11 cellular contexts compared by ENCODE assay signal in genomic region chr15:62446984-62447383, GRCh38.
"Had no signal": no experiment of that assay in that cellular context is flagged by ENCODE, and none has a peak within 500 bp of the region (broad histone marks: within the 10 kb centered on the region; RNA-seq: fewer than 3 reads in every experiment).

No MANE protein-coding gene starts in this region.

- H3K4me3 ChIP-seq: GM23338 had no signal

- H3K4me2 ChIP-seq: GM23338, KMS-11 had no signal

- H3K36me3 Mint-ChIP-seq: IgD-negative memory B cell had no signal

- FAIRE-seq: H1, H54, HTR-8/SVneo had no signal

- H3K27ac ChIP-seq: KMS-11 had no signal

- H3K4me3 Mint-ChIP-seq: GM23338, H9, HFFc6, IgD-negative memory B cell had no signal

- H3K27ac Mint-ChIP-seq: IgD-negative memory B cell had no signal

- H3K4me1 Mint-ChIP-seq: IgD-negative memory B cell had no signal

- H3K9ac ChIP-seq: KMS-11 had no signal

- H2AFZ ChIP-seq: GM23338 had no signal

- DNase-seq: H9, HCEC 1CT, HFFc6, Karpas-422, KBM-7 had no signal

- H3K9me3 Mint-ChIP-seq: GM23338, H9, HFFc6 had no signal
